In genomic region chr9:130461218-130461630, GRCh38 we compare ENCODE assay signal across 1 cellular context.
A peak's percentile ranks its signal among the peaks of the same experiment; 100 is the strongest.
TF ChIP-seq lines count a peak whose summit lies in the region.

No MANE protein-coding gene starts in this region.

TF ChIP-seq in HepG2, 621 proteins besides CTCF, POLR2A, EP300 and RAD21 (continued from another document and continues in another):
- TF ChIP-seq, protein P1, sequence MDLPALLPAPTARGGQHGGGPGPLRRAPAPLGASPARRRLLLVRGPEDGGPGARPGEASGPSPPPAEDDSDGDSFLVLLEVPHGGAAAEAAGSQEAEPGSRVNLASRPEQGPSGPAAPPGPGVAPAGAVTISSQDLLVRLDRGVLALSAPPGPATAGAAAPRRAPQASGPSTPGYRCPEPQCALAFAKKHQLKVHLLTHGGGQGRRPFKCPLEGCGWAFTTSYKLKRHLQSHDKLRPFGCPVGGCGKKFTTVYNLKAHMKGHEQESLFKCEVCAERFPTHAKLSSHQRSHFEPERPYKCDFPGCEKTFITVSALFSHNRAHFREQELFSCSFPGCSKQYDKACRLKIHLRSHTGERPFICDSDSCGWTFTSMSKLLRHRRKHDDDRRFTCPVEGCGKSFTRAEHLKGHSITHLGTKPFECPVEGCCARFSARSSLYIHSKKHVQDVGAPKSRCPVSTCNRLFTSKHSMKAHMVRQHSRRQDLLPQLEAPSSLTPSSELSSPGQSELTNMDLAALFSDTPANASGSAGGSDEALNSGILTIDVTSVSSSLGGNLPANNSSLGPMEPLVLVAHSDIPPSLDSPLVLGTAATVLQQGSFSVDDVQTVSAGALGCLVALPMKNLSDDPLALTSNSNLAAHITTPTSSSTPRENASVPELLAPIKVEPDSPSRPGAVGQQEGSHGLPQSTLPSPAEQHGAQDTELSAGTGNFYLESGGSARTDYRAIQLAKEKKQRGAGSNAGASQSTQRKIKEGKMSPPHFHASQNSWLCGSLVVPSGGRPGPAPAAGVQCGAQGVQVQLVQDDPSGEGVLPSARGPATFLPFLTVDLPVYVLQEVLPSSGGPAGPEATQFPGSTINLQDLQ (CRISPR knock-in tag; IDR thresholded peaks at IDR 0.05) = no peak
- TF ChIP-seq, protein P2, sequence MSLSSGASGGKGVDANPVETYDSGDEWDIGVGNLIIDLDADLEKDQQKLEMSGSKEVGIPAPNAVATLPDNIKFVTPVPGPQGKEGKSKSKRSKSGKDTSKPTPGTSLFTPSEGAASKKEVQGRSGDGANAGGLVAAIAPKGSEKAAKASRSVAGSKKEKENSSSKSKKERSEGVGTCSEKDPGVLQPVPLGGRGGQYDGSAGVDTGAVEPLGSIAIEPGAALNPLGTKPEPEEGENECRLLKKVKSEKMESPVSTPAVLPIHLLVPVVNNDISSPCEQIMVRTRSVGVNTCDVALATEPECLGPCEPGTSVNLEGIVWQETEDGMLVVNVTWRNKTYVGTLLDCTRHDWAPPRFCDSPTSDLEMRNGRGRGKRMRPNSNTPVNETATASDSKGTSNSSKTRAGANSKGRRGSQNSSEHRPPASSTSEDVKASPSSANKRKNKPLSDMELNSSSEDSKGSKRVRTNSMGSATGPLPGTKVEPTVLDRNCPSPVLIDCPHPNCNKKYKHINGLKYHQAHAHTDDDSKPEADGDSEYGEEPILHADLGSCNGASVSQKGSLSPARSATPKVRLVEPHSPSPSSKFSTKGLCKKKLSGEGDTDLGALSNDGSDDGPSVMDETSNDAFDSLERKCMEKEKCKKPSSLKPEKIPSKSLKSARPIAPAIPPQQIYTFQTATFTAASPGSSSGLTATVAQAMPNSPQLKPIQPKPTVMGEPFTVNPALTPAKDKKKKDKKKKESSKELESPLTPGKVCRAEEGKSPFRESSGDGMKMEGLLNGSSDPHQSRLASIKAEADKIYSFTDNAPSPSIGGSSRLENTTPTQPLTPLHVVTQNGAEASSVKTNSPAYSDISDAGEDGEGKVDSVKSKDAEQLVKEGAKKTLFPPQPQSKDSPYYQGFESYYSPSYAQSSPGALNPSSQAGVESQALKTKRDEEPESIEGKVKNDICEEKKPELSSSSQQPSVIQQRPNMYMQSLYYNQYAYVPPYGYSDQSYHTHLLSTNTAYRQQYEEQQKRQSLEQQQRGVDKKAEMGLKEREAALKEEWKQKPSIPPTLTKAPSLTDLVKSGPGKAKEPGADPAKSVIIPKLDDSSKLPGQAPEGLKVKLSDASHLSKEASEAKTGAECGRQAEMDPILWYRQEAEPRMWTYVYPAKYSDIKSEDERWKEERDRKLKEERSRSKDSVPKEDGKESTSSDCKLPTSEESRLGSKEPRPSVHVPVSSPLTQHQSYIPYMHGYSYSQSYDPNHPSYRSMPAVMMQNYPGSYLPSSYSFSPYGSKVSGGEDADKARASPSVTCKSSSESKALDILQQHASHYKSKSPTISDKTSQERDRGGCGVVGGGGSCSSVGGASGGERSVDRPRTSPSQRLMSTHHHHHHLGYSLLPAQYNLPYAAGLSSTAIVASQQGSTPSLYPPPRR (CRISPR knock-in tag; IDR thresholded peaks at IDR 0.05; ENCODE audit: borderline replicate concordance) = no peak
- TF ChIP-seq TP53 (CRISPR knock-in tag; conservative IDR thresholded peaks at IDR 0.05) (no peak), NCOA5 (CRISPR knock-in tag; IDR thresholded peaks at IDR 0.05) (no peak), ZBTB43 (CRISPR knock-in tag; conservative IDR thresholded peaks at IDR 0.05) (no peak), ZNF558 (CRISPR knock-in tag; IDR thresholded peaks at IDR 0.05; ENCODE audit: borderline replicate concordance) (no peak), ZNF282 (IDR thresholded peaks at IDR 0.05; ENCODE audit: partially characterized antibody) (no peak), ZKSCAN5 (CRISPR knock-in tag; IDR thresholded peaks at IDR 0.05) (no peak), THAP7 (CRISPR knock-in tag; IDR thresholded peaks at IDR 0.05) (no peak), HNRNPL (IDR thresholded peaks at IDR 0.05; ENCODE audit: low read depth, low read length) (0 out of 2 replicates have a peak, but pooled peaks have one; percentile 49), MAF1 (CRISPR knock-in tag; IDR thresholded peaks at IDR 0.05; ENCODE audit: borderline replicate concordance) (no peak)
- TF ChIP-seq, protein P3, sequence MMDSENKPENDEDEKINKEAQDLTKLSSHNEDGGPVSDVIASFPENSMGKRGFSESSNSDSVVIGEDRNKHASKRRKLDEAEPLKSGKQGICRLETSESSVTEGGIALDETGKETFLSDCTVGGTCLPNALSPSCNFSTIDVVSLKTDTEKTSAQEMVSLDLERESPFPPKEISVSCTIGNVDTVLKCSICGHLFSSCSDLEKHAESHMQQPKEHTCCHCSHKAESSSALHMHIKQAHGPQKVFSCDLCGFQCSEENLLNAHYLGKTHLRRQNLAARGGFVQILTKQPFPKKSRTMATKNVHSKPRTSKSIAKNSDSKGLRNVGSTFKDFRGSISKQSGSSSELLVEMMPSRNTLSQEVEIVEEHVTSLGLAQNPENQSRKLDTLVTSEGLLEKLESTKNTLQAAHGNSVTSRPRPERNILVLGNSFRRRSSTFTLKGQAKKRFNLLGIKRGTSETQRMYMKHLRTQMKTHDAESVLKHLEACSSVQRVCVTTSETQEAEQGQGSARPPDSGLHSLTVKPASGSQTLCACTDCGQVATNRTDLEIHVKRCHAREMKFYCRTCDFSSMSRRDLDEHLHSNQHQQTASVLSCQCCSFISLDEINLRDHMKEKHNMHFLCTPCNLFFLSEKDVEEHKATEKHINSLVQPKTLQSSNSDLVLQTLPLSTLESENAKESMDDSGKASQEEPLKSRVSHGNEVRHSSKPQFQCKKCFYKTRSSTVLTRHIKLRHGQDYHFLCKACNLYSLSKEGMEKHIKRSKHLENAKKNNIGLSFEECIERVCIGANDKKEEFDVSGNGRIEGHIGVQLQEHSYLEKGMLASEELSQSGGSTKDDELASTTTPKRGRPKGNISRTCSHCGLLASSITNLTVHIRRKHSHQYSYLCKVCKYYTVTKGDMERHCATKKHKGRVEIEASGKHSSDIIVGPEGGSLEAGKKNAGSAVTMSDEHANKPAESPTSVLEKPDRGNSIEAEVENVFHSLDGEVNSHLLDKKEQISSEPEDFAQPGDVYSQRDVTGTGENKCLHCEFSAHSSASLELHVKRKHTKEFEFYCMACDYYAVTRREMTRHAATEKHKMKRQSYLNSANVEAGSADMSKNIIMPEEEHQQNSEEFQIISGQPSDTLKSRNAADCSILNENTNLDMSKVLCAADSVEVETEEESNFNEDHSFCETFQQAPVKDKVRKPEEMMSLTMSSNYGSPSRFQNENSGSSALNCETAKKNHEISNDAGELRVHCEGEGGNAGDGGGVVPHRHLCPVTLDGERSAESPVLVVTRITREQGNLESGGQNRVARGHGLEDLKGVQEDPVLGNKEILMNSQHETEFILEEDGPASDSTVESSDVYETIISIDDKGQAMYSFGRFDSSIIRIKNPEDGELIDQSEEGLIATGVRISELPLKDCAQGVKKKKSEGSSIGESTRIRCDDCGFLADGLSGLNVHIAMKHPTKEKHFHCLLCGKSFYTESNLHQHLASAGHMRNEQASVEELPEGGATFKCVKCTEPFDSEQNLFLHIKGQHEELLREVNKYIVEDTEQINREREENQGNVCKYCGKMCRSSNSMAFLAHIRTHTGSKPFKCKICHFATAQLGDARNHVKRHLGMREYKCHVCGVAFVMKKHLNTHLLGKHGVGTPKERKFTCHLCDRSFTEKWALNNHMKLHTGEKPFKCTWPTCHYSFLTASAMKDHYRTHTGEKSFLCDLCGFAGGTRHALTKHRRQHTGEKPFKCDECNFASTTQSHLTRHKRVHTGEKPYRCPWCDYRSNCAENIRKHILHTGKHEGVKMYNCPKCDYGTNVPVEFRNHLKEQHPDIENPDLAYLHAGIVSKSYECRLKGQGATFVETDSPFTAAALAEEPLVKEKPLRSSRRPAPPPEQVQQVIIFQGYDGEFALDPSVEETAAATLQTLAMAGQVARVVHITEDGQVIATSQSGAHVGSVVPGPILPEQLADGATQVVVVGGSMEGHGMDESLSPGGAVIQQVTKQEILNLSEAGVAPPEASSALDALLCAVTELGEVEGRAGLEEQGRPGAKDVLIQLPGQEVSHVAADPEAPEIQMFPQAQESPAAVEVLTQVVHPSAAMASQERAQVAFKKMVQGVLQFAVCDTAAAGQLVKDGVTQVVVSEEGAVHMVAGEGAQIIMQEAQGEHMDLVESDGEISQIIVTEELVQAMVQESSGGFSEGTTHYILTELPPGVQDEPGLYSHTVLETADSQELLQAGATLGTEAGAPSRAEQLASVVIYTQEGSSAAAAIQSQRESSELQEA (CRISPR knock-in tag; IDR thresholded peaks at IDR 0.05; ENCODE audit: not compliant biosample characterization) = no peak
- TF ChIP-seq, protein P4, sequence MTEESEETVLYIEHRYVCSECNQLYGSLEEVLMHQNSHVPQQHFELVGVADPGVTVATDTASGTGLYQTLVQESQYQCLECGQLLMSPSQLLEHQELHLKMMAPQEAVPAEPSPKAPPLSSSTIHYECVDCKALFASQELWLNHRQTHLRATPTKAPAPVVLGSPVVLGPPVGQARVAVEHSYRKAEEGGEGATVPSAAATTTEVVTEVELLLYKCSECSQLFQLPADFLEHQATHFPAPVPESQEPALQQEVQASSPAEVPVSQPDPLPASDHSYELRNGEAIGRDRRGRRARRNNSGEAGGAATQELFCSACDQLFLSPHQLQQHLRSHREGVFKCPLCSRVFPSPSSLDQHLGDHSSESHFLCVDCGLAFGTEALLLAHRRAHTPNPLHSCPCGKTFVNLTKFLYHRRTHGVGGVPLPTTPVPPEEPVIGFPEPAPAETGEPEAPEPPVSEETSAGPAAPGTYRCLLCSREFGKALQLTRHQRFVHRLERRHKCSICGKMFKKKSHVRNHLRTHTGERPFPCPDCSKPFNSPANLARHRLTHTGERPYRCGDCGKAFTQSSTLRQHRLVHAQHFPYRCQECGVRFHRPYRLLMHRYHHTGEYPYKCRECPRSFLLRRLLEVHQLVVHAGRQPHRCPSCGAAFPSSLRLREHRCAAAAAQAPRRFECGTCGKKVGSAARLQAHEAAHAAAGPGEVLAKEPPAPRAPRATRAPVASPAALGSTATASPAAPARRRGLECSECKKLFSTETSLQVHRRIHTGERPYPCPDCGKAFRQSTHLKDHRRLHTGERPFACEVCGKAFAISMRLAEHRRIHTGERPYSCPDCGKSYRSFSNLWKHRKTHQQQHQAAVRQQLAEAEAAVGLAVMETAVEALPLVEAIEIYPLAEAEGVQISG (CRISPR knock-in tag; IDR thresholded peaks at IDR 0.05) = peak; percentile 11; the same call in 1 of the 2 replicates
- TF ChIP-seq, protein P5, sequence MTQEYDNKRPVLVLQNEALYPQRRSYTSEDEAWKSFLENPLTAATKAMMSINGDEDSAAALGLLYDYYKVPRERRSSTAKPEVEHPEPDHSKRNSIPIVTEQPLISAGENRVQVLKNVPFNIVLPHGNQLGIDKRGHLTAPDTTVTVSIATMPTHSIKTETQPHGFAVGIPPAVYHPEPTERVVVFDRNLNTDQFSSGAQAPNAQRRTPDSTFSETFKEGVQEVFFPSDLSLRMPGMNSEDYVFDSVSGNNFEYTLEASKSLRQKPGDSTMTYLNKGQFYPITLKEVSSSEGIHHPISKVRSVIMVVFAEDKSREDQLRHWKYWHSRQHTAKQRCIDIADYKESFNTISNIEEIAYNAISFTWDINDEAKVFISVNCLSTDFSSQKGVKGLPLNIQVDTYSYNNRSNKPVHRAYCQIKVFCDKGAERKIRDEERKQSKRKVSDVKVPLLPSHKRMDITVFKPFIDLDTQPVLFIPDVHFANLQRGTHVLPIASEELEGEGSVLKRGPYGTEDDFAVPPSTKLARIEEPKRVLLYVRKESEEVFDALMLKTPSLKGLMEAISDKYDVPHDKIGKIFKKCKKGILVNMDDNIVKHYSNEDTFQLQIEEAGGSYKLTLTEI (CRISPR knock-in tag; conservative IDR thresholded peaks at IDR 0.05) = no peak
- TF ChIP-seq, protein P6, sequence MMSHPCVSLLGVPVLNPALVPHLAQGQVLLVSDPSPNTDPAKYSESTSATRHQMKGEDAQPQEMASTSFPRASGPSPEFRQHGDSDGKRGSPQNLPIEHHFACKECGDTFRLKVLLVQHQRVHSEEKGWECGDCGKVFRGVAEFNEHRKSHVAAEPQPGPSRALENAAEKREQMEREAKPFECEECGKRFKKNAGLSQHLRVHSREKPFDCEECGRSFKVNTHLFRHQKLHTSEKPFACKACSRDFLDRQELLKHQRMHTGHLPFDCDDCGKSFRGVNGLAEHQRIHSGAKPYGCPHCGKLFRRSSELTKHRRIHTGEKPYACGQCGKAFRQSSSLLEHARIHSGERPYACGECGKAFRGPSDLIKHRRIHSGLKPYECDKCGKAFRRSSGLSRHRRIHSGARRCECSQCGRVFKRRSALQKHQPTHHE (CRISPR knock-in tag; IDR thresholded peaks at IDR 0.05; ENCODE audit: borderline replicate concordance) = no peak
- TF ChIP-seq, protein P7, sequence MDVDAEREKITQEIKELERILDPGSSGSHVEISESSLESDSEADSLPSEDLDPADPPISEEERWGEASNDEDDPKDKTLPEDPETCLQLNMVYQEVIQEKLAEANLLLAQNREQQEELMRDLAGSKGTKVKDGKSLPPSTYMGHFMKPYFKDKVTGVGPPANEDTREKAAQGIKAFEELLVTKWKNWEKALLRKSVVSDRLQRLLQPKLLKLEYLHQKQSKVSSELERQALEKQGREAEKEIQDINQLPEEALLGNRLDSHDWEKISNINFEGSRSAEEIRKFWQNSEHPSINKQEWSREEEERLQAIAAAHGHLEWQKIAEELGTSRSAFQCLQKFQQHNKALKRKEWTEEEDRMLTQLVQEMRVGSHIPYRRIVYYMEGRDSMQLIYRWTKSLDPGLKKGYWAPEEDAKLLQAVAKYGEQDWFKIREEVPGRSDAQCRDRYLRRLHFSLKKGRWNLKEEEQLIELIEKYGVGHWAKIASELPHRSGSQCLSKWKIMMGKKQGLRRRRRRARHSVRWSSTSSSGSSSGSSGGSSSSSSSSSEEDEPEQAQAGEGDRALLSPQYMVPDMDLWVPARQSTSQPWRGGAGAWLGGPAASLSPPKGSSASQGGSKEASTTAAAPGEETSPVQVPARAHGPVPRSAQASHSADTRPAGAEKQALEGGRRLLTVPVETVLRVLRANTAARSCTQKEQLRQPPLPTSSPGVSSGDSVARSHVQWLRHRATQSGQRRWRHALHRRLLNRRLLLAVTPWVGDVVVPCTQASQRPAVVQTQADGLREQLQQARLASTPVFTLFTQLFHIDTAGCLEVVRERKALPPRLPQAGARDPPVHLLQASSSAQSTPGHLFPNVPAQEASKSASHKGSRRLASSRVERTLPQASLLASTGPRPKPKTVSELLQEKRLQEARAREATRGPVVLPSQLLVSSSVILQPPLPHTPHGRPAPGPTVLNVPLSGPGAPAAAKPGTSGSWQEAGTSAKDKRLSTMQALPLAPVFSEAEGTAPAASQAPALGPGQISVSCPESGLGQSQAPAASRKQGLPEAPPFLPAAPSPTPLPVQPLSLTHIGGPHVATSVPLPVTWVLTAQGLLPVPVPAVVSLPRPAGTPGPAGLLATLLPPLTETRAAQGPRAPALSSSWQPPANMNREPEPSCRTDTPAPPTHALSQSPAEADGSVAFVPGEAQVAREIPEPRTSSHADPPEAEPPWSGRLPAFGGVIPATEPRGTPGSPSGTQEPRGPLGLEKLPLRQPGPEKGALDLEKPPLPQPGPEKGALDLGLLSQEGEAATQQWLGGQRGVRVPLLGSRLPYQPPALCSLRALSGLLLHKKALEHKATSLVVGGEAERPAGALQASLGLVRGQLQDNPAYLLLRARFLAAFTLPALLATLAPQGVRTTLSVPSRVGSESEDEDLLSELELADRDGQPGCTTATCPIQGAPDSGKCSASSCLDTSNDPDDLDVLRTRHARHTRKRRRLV (CRISPR knock-in tag; IDR thresholded peaks at IDR 0.05) = no peak
